Comparison of ENCODE assay signal across 18 cellular contexts in genomic region chr10:127996586-127996985, GRCh38.
A peak's percentile ranks its signal among the peaks of the same experiment; 100 is the strongest.
DNase-seq lines count a peak whose midpoint lies in the region; ATAC-seq and TF ChIP-seq lines count a peak whose summit lies in the region.
"Had no signal": no experiment of that assay in that cellular context is flagged by ENCODE, and none has a peak within 500 bp of the region (broad histone marks: within the 10 kb centered on the region; RNA-seq: fewer than 3 reads in every experiment).

No MANE protein-coding gene starts in this region.

- H3K4me1 Mint-ChIP-seq in stimulated activated naive B cell treated with anti-CD40 and anti-IgM and Interleukin-4, amounts not matched to agents 10 μg/mL and 1 μg/mL and 100 μg/mL, for 72 hours = peaks cover 8 to 33% of the 10 kb centered on the region in 2 donors

- H3K27me3 ChIP-seq in skeletal muscle tissue (ENCODE audit: control insufficient read depth in 3 of 3, insufficient read depth in 3 of 3, low read length in 3 of 3) (peaks cover 2 to 6% (median 5%) of the 10 kb centered on the region in 3 donors), stomach (peaks cover 0 to 3% (median 0%) of the 10 kb centered on the region in 3 donors)
- H3K27me3 ChIP-seq: vagina had no signal

- TF ChIP-seq CTCF in stomach (IDR thresholded peaks at IDR 0.05) = no peak

- TF ChIP-seq POLR2A in stomach (IDR thresholded peaks at IDR 0.05) = no peak

- no peak for TF ChIP-seq EP300 in stomach (IDR thresholded peaks at IDR 0.05)

- intact Hi-C loops in stomach (cut with DNase I; ENCODE audit: low total_unique reads) = no loop called here

- H3K4me1 ChIP-seq in skeletal muscle tissue (ENCODE audit: control insufficient read depth in 3 of 3, insufficient read depth in 3 of 3, low read length in 3 of 3) = peaks cover 9 to 13% (median 11%) of the 10 kb centered on the region in 3 donors
- peaks cover 0 to 8% (median 1%) of the 10 kb centered on the region in 4 donors for H3K4me1 ChIP-seq in stomach
- H3K4me1 ChIP-seq: parathyroid adenoma had no signal

- H3K36me3 Mint-ChIP-seq in stimulated activated naive B cell treated with anti-CD40 and anti-IgM and Interleukin-4, amounts not matched to agents 10 μg/mL and 1 μg/mL and 100 μg/mL, for 72 hours = no peaks in the 10 kb centered on the region

- DNase-seq in GM03348 (ENCODE audit: low spot score) = peak; percentile 67
- peak; percentile 20 for DNase-seq in fibroblast of gingiva (ENCODE audit: low read depth)
- peak; percentile 82 for DNase-seq in iris pigment epithelial cell (ENCODE audit: low read depth)
- no peak for DNase-seq in stimulated activated naive B cell treated with anti-CD40 and anti-IgM and Interleukin-4, amounts not matched to agents 10 μg/mL and 1 μg/mL and 100 μg/mL, for 72 hours
- DNase-seq in stomach = no peak
- DNase-seq in ecto neural progenitor cell (ENCODE audit: low spot score) = no peak
- DNase-seq: activated CD8-positive, alpha-beta T cell treated with anti-CD3 and anti-CD28 coated beads for 36 hours; amniotic stem cell; Calu3; hypothalamus; NCI-H1436 treated with DMSO at 0.1 percent for 48 hours; NCI-H226; stimulated activated naive CD4-positive, alpha-beta T cell treated with Interleukin-2 at 50 U/mL for 16 hours; WERI-Rb-1 had no signal

- H3K4me3 Mint-ChIP-seq in stimulated activated naive B cell treated with anti-CD40 and anti-IgM and Interleukin-4, amounts not matched to agents 10 μg/mL and 1 μg/mL and 100 μg/mL, for 72 hours = no peak overlapping the region
- H3K4me3 Mint-ChIP-seq: activated CD8-positive, alpha-beta T cell treated with anti-CD3 and anti-CD28 coated beads for 36 hours had no signal

- no peak overlapping the region for H3K27ac Mint-ChIP-seq in stimulated activated naive B cell treated with anti-CD40 and anti-IgM and Interleukin-4, amounts not matched to agents 10 μg/mL and 1 μg/mL and 100 μg/mL, for 72 hours
- H3K27ac Mint-ChIP-seq: activated CD8-positive, alpha-beta T cell treated with anti-CD3 and anti-CD28 coated beads for 36 hours had no signal

- no peaks in the 10 kb centered on the region for H3K9me3 Mint-ChIP-seq in stimulated activated naive B cell treated with anti-CD40 and anti-IgM and Interleukin-4, amounts not matched to agents 10 μg/mL and 1 μg/mL and 100 μg/mL, for 72 hours
- H3K9me3 Mint-ChIP-seq: activated CD8-positive, alpha-beta T cell treated with anti-CD3 and anti-CD28 coated beads for 36 hours had no signal

- no peaks in the 10 kb centered on the region for H3K9me3 ChIP-seq in skeletal muscle tissue (ENCODE audit: control insufficient read depth in 3 of 3, low read length in 3 of 3)
- H3K9me3 ChIP-seq in stomach = no peaks in the 10 kb centered on the region
- H3K9me3 ChIP-seq: vagina had no signal

- peaks cover 13 to 34% of the 10 kb centered on the region in 2 donors for H3K27me3 Mint-ChIP-seq in stimulated activated naive B cell treated with anti-CD40 and anti-IgM and Interleukin-4, amounts not matched to agents 10 μg/mL and 1 μg/mL and 100 μg/mL, for 72 hours

- H3K27ac ChIP-seq in skeletal muscle tissue (ENCODE audit: low read depth, low read length) (peak overlapping the region; percentile 46), stomach (no peak overlapping the region)
- H3K27ac ChIP-seq: parathyroid adenoma, vagina, WERI-Rb-1 had no signal

- H3K4me3 ChIP-seq in skeletal muscle tissue (ENCODE audit: low read length in 3 of 3) (no peak overlapping the region), stomach (no peak overlapping the region)
- H3K4me3 ChIP-seq: vagina had no signal

- no peak for ATAC-seq in stimulated activated naive B cell treated with anti-CD40 and anti-IgM and Interleukin-4, amounts not matched to agents 10 μg/mL and 1 μg/mL and 100 μg/mL, for 72 hours (replicated peaks)
- ATAC-seq in HG03139 (IDR thresholded peaks at IDR 0.05; ENCODE audit: unreplicated experiment) = no peak
- ATAC-seq: activated CD8-positive, alpha-beta T cell treated with anti-CD3 and anti-CD28 coated beads for 36 hours had no signal

- H3K36me3 ChIP-seq in skeletal muscle tissue (ENCODE audit: control insufficient read depth in 3 of 3, insufficient read depth in 3 of 3, low read length in 3 of 3) (no peaks in the 10 kb centered on the region), stomach (no peaks in the 10 kb centered on the region)
- H3K36me3 ChIP-seq: vagina, WERI-Rb-1 had no signal

- no peak overlapping the region for H3K9ac ChIP-seq in skeletal muscle tissue (ENCODE audit: low read depth in 1 of 3, low read length in 3 of 3)
- H3K9ac ChIP-seq: parathyroid adenoma had no signal

- WGBS in stomach, 5 donors = 79 to 96% (median 86%) methylated on average over 5 of the region's 5 CpGs

Comparison
In these comparisons a context has a peak if more than half of its experiments do, and no peak if none do; other contexts are left out.
1. DNase-seq: peak in GM03348 (single experiment), fibroblast of gingiva (single experiment) and iris pigment epithelial cell (single experiment); none in stimulated activated naive B cell treated with anti-CD40 and anti-IgM and Interleukin-4, amounts not matched to agents 10 μg/mL and 1 μg/mL and 100 μg/mL, for 72 hours (single experiment), stomach (single experiment) and ecto neural progenitor cell (single experiment).